Comparison of ENCODE assay signal across 1 cellular context in genomic region chr14:96194657-96195431, GRCh38.
TF ChIP-seq lines count a peak whose summit lies in the region.

No MANE protein-coding gene starts in this region.

TF ChIP-seq in GM12878, 131 proteins besides CTCF, POLR2A, EP300 and RAD21 (continued from another document and continues in another):
- no peak for TF ChIP-seq ZNF384 (IDR thresholded peaks at IDR 0.05; ENCODE audit: borderline replicate concordance, low read depth, low read length)
- TF ChIP-seq PML (IDR thresholded peaks at IDR 0.05; ENCODE audit: low read length) = no peak
- no peak for TF ChIP-seq E2F8 (IDR thresholded peaks at IDR 0.05; ENCODE audit: low read depth, partially characterized antibody)
- no peak for TF ChIP-seq ASH2L (IDR thresholded peaks at IDR 0.05; ENCODE audit: borderline replicate concordance, low read depth)
- no peak for TF ChIP-seq RAD51 (IDR thresholded peaks at IDR 0.05)
- no peak; the same call in 1 of the 2 replicates for TF ChIP-seq RB1 (IDR thresholded peaks at IDR 0.05; ENCODE audit: borderline replicate concordance)
- TF ChIP-seq KAT2A (conservative IDR thresholded peaks at IDR 0.05; ENCODE audit: control insufficient read depth, low read depth, low read length) = no peak
- no peak for TF ChIP-seq MXI1 (IDR thresholded peaks at IDR 0.05; ENCODE audit: low read depth, low read length)
- TF ChIP-seq GABPA (IDR thresholded peaks at IDR 0.05; ENCODE audit: low read depth) = no peak
- TF ChIP-seq ZBTB33 (IDR thresholded peaks at IDR 0.05) = no peak
- TF ChIP-seq CUX1 (IDR thresholded peaks at IDR 0.05; ENCODE audit: insufficient replicate concordance, low read depth, low read length) = no peak
- no peak for TF ChIP-seq ZBTB11 (CRISPR knock-in tag; IDR thresholded peaks at IDR 0.05)
- TF ChIP-seq KLF5 (IDR thresholded peaks at IDR 0.05; ENCODE audit: partially characterized antibody) = no peak
- TF ChIP-seq SREBF1 (IDR thresholded peaks at IDR 0.05; ENCODE audit: low read length) = no peak
- TF ChIP-seq SMARCA5 (IDR thresholded peaks at IDR 0.05) = peak; percentile 23; the same call in 1 of the 2 replicates
- TF ChIP-seq NR2F1 (conservative IDR thresholded peaks at IDR 0.05) = peak; percentile 93
- no peak for TF ChIP-seq NR2C2 (IDR thresholded peaks at IDR 0.05; ENCODE audit: borderline replicate concordance, control insufficient read depth, insufficient read length, low read depth)
- TF ChIP-seq MLLT1 (IDR thresholded peaks at IDR 0.05) = peak; percentile 83
- TF ChIP-seq TAF1 (IDR thresholded peaks at IDR 0.05; ENCODE audit: borderline replicate concordance, low read depth, low read length) = no peak
- no peak for TF ChIP-seq SRF (IDR thresholded peaks at IDR 0.05; ENCODE audit: low read depth in 2 of 2, low read length in 2 of 2)
- TF ChIP-seq ZBED1 (IDR thresholded peaks at IDR 0.05; ENCODE audit: borderline replicate concordance) = no peak
- TF ChIP-seq PAX5 (IDR thresholded peaks at IDR 0.05; ENCODE audit: borderline replicate concordance, low read depth, low read length) = peak; percentile 60
- no peak for TF ChIP-seq LARP7 (IDR thresholded peaks at IDR 0.05)
- TF ChIP-seq TCF3 (IDR thresholded peaks at IDR 0.05; ENCODE audit: borderline replicate concordance, insufficient read depth, low read depth, low read length) = no peak
- TF ChIP-seq TBL1XR1 (IDR thresholded peaks at IDR 0.05; ENCODE audit: low read depth, low read length) = no peak
- TF ChIP-seq PAX8 (IDR thresholded peaks at IDR 0.05) = no peak
- TF ChIP-seq SPI1 (IDR thresholded peaks at IDR 0.05; ENCODE audit: borderline replicate concordance, insufficient read depth, low read depth, low read length) = peak; percentile 94
- TF ChIP-seq CREM (IDR thresholded peaks at IDR 0.05; ENCODE audit: low read depth) = no peak
- TF ChIP-seq RCOR1 (conservative IDR thresholded peaks at IDR 0.05; ENCODE audit: low read depth, low read length) = no peak
- no peak for TF ChIP-seq CHD1 (IDR thresholded peaks at IDR 0.05; ENCODE audit: low read depth, low read length)
- 0 out of 2 replicates have a peak, but pooled peaks have one; percentile 13 for TF ChIP-seq NKRF (conservative IDR thresholded peaks at IDR 0.05)
- peak; percentile 67 to 79; a peak in 2 of 4 replicates for TF ChIP-seq IKZF2 (IDR thresholded peaks at IDR 0.05)
- no peak for TF ChIP-seq ATF3 (IDR thresholded peaks at IDR 0.05; ENCODE audit: borderline replicate concordance, extremely low read depth, low read depth, low read length)
- TF ChIP-seq POLR2AphosphoS2 (IDR thresholded peaks at IDR 0.05; ENCODE audit: low read depth, low read length) = no peak
- peak; percentile 48 for TF ChIP-seq RUNX3 (IDR thresholded peaks at IDR 0.05; ENCODE audit: low read length)
- TF ChIP-seq ZSCAN29 (IDR thresholded peaks at IDR 0.05) = peak; percentile 44; the same call in 1 of the 2 replicates
- TF ChIP-seq GATAD2B (conservative IDR thresholded peaks at IDR 0.05; ENCODE audit: low read depth) = peak; percentile 88; the same call in 1 of the 2 replicates
- TF ChIP-seq YBX1 (IDR thresholded peaks at IDR 0.05) = no peak
- TF ChIP-seq HSF1 (IDR thresholded peaks at IDR 0.05; ENCODE audit: low read depth, low read length) = no peak
